In genomic region chr22:41532908-41533825, GRCh38 we compare ENCODE assay signal across 8 cellular contexts. TPM values are rescaled to one million over a fixed set of nuclear protein-coding genes. Genes with fewer than 3 reads are reported as not detected.
DNase-seq lines count a peak whose midpoint lies in the region; ATAC-seq and TF ChIP-seq lines count a peak whose summit lies in the region.

No MANE protein-coding gene starts in this region.

- no peak overlapping the region for H3K27ac ChIP-seq in C4-2B
- no peak overlapping the region for H3K27ac ChIP-seq in SJCRH30
- peak overlapping the region; percentile 2 for H3K27ac ChIP-seq in vagina

- H3K4me1 Mint-ChIP-seq in activated naive CD4-positive, alpha-beta T cell treated with anti-CD3 and anti-CD28 coated beads, Interleukin-2, amount 10 ng/mL, durations not matched to agents 7 days and 5 days: no peaks in the 10 kb centered on the region
- peaks cover 8% of the 10 kb centered on the region for H3K4me1 Mint-ChIP-seq in glutamatergic neuron (ENCODE audit: low read depth, unreplicated experiment)
- no peaks in the 10 kb centered on the region for H3K4me1 Mint-ChIP-seq in progenitor cell of endocrine pancreas (ENCODE audit: low read depth)

- H3K4me3 ChIP-seq in SJCRH30 (no peak overlapping the region), vagina (no peak overlapping the region)

- peaks cover 17% of the 10 kb centered on the region for H3K36me3 Mint-ChIP-seq in activated naive CD4-positive, alpha-beta T cell treated with anti-CD3 and anti-CD28 coated beads, Interleukin-2, amount 10 ng/mL, durations not matched to agents 7 days and 5 days
- H3K36me3 Mint-ChIP-seq in glutamatergic neuron (ENCODE audit: unreplicated experiment) (peaks cover 6% of the 10 kb centered on the region), progenitor cell of endocrine pancreas (ENCODE audit: insufficient read depth) (peaks cover 12% of the 10 kb centered on the region)

- ATAC-seq in HG03045 (IDR thresholded peaks at IDR 0.05; ENCODE audit: unreplicated experiment): no peak

- H3K9me3 ChIP-seq in SJCRH30 (replicated peaks) (no peaks in the 10 kb centered on the region), vagina (no peaks in the 10 kb centered on the region)

- DNase-seq in HEK293T (ENCODE audit: extremely low spot score) (peak; percentile 76), SJCRH30 (peak; percentile 61 to 68), glutamatergic neuron (peak; percentile 89), progenitor cell of endocrine pancreas (ENCODE audit: low spot score, unreplicated experiment) (peak; percentile 60), vagina (ENCODE audit: extremely low spot score in 2 of 2) (no peak)
- DNase-seq in activated naive CD4-positive, alpha-beta T cell treated with anti-CD3 and anti-CD28 coated beads, Interleukin-2, amount 10 ng/mL, durations not matched to agents 7 days and 5 days: peak; percentile 80

- H3K4me1 ChIP-seq in SJCRH30 (no peaks in the 10 kb centered on the region), vagina (peaks cover 7% of the 10 kb centered on the region)

- CTCF ChIA-PET in HEK293T (lab: Yijun Ruan, JAX): interaction anchor here (0.6 to 1.3 kb wide), 7 partner anchors 10 to 191 kb away, joined by 3 to 7 read pairs (median 3); no protein-coding TSS in a partner anchor
- CTCF ChIA-PET in activated naive CD4-positive, alpha-beta T cell treated with anti-CD3 and anti-CD28 coated beads, Interleukin-2, amount 10 ng/mL, durations not matched to agents 7 days and 5 days (lab: Charles Lee): interaction anchor here (0.7 to 2.1 kb wide), 9 partner anchors 9 to 136 kb away, joined by 3 to 9 read pairs (median 3); no protein-coding TSS in a partner anchor

- no peak overlapping the region for H3K27ac Mint-ChIP-seq in activated naive CD4-positive, alpha-beta T cell treated with anti-CD3 and anti-CD28 coated beads, Interleukin-2, amount 10 ng/mL, durations not matched to agents 7 days and 5 days
- H3K27ac Mint-ChIP-seq in glutamatergic neuron (ENCODE audit: unreplicated experiment) (no peak overlapping the region), progenitor cell of endocrine pancreas (peak overlapping the region; percentile 64)

- intact Hi-C loops in vagina (cut with DNase I): no loop called here

- H3K36me3 ChIP-seq in SJCRH30: peaks cover 25% of the 10 kb centered on the region
- peaks cover 0 to 26% of the 10 kb centered on the region in 2 donors for H3K36me3 ChIP-seq in vagina

- POLR2A ChIA-PET in HEK293T (lab: Yijun Ruan, JAX): no interaction called here

- no peak overlapping the region for H3K4me3 Mint-ChIP-seq in activated naive CD4-positive, alpha-beta T cell treated with anti-CD3 and anti-CD28 coated beads, Interleukin-2, amount 10 ng/mL, durations not matched to agents 7 days and 5 days
- no peak overlapping the region for H3K4me3 Mint-ChIP-seq in glutamatergic neuron (ENCODE audit: unreplicated experiment)
- H3K4me3 Mint-ChIP-seq in progenitor cell of endocrine pancreas (ENCODE audit: low read depth): no peak overlapping the region

- no peaks in the 10 kb centered on the region for H3K27me3 ChIP-seq in SJCRH30
- no peaks in the 10 kb centered on the region for H3K27me3 ChIP-seq in vagina

- no peak for TF ChIP-seq POLR2A in vagina (IDR thresholded peaks at IDR 0.05)

- H3K27me3 Mint-ChIP-seq in activated naive CD4-positive, alpha-beta T cell treated with anti-CD3 and anti-CD28 coated beads, Interleukin-2, amount 10 ng/mL, durations not matched to agents 7 days and 5 days: no peaks in the 10 kb centered on the region
- peaks cover 8% of the 10 kb centered on the region for H3K27me3 Mint-ChIP-seq in glutamatergic neuron (ENCODE audit: unreplicated experiment)
- H3K27me3 Mint-ChIP-seq in progenitor cell of endocrine pancreas: no peaks in the 10 kb centered on the region

- TF ChIP-seq CTCF in C4-2B (conservative IDR thresholded peaks at IDR 0.05) (peak; percentile 95), glutamatergic neuron (IDR thresholded peaks at IDR 0.05; ENCODE audit: partially characterized antibody, unreplicated experiment) (peak; percentile 82), progenitor cell of endocrine pancreas (IDR thresholded peaks at IDR 0.05; ENCODE audit: unreplicated experiment) (peak; percentile 79), vagina (IDR thresholded peaks at IDR 0.05) (peak; percentile 40 to 47 (median 45))

- H3K9me3 Mint-ChIP-seq in activated naive CD4-positive, alpha-beta T cell treated with anti-CD3 and anti-CD28 coated beads, Interleukin-2, amount 10 ng/mL, durations not matched to agents 7 days and 5 days: no peaks in the 10 kb centered on the region
- H3K9me3 Mint-ChIP-seq in glutamatergic neuron (ENCODE audit: unreplicated experiment) (peaks cover 4% of the 10 kb centered on the region), progenitor cell of endocrine pancreas (ENCODE audit: low read depth) (no peaks in the 10 kb centered on the region)

TF ChIP-seq in HEK293T, 16 proteins besides CTCF, POLR2A, EP300 and RAD21:
- TF ChIP-seq, protein P1, sequence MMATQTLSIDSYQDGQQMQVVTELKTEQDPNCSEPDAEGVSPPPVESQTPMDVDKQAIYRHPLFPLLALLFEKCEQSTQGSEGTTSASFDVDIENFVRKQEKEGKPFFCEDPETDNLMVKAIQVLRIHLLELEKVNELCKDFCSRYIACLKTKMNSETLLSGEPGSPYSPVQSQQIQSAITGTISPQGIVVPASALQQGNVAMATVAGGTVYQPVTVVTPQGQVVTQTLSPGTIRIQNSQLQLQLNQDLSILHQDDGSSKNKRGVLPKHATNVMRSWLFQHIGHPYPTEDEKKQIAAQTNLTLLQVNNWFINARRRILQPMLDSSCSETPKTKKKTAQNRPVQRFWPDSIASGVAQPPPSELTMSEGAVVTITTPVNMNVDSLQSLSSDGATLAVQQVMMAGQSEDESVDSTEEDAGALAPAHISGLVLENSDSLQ (IDR thresholded peaks at IDR 0.05): no peak; the same call in 1 of the 2 replicates
- no peak for TF ChIP-seq FOXK2 (IDR thresholded peaks at IDR 0.05)
TF ChIP-seq in HEK293T: peak in this region for 0.

RNA-seq across cellular contexts. Expression of gene POLR3H, which starts 11.1 kb away (rescaled TPM):
- total RNA-seq in SJCRH30 (2014; rRNA removed; shearing (Covaris generic)): 12.9 and 14.7 TPM in 2 replicates
- total RNA-seq in glutamatergic neuron (ENCODE audit: unreplicated experiment) (24.6 TPM), progenitor cell of endocrine pancreas (43.5 and 44.1 TPM in 2 replicates), vagina (21.4 TPM)

RNA-seq across cellular contexts. Expression of gene CSDC2, which starts 27.6 kb away (rescaled TPM):
- total RNA-seq in SJCRH30 (2014; rRNA removed; shearing (Covaris generic)): 3.1 and 3.7 TPM in 2 replicates
- 4.7 TPM for total RNA-seq in glutamatergic neuron (ENCODE audit: unreplicated experiment)
- 1.7 TPM in 2 replicates for total RNA-seq in progenitor cell of endocrine pancreas
- 29.7 TPM for total RNA-seq in vagina

RNA-seq across cellular contexts. Expression of gene PMM1, which starts 56.5 kb away (rescaled TPM):
- 9.9 and 10.3 TPM in 2 replicates for total RNA-seq in SJCRH30 (2014; rRNA removed; shearing (Covaris generic))
- total RNA-seq in glutamatergic neuron (ENCODE audit: unreplicated experiment) (35.0 TPM), progenitor cell of endocrine pancreas (46.0 and 51.3 TPM in 2 replicates), vagina (40.8 TPM)

Comparison
In these comparisons a context has a peak if more than half of its experiments do, and no peak if none do; other contexts are left out.
1. CTCF ChIP-seq: peak in every context shown above with its lines; median percentile 95 in C4-2B; 82 in glutamatergic neuron; 79 in progenitor cell of endocrine pancreas; 45 in vagina.
2. DNase-seq: peak in HEK293T (single experiment), SJCRH30 (2 of 2), activated naive CD4-positive, alpha-beta T cell treated with anti-CD3 and anti-CD28 coated beads, Interleukin-2, amount 10 ng/mL, durations not matched to agents 7 days and 5 days (single experiment), glutamatergic neuron (single experiment) and progenitor cell of endocrine pancreas (single experiment); none in vagina (0 of 2).